ENCODE assay signal across 25 cellular contexts in the genomic region with DNA sequence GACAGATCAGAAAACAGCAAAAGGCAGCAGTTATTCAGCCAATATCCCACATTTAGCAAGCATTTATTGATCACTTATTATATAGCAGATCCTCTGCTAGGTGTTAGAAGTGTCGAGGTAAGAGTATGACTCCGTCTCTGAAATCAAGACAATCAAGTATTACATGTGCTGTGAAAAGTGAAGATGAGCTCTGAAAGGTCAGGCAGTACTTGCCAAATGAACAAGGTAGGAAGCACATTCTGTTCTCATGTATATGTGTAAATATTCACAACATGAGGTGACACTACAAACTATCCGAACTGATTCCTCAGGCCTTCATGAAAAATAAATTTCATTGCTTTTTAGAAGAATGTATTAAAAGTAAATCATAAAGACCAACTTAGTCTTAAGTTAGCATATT. TPM values are rescaled to one million over a fixed set of nuclear protein-coding genes. Genes with fewer than 3 reads are reported as not detected.
"Had no signal": no experiment of that assay in that cellular context is flagged by ENCODE, and none has a peak within 500 bp of the region (broad histone marks: within the 10 kb centered on the region; RNA-seq: fewer than 3 reads in every experiment).

No MANE protein-coding gene starts in this region.

- H3K4me2 ChIP-seq: KMS-11 had no signal

- H3K4me3 ChIP-seq: K562, MG63, SJSA1, SK-N-MC had no signal

- H3K4me3 Mint-ChIP-seq: IgD-negative memory B cell, T-cell had no signal

- H3K27ac ChIP-seq: HL-60, KMS-11, SJSA1, SK-N-MC had no signal

- H3K9me3 ChIP-seq: MG63, SJSA1 had no signal

- H3K4me1 ChIP-seq: SJSA1 had no signal

- FAIRE-seq: HTR-8/SVneo, K562, RCC 7860 had no signal

- H3K36me3 Mint-ChIP-seq: IgD-negative memory B cell, T-cell had no signal

- H3K9ac ChIP-seq: KMS-11 had no signal

- H3K36me3 ChIP-seq: MG63, SJSA1 had no signal

- H3K27ac Mint-ChIP-seq: IgD-negative memory B cell, T-cell had no signal

- DNase-seq: MG63, NCI-H1092, NCI-H1417 treated with DMSO at 0.1 percent for 48 hours, NCI-H1694 treated with DMSO at 0.1 percent for 48 hours, NCI-H1930, NCI-H2081 treated with DMSO at 0.1 percent for 48 hours, NCI-H2171, NCI-H226, NCI-H446, NCI-H510A, NCI-H524 treated with DMSO at 0.1 percent for 48 hours, Right ventricle myocardium superior, RPMI8226, SIG-M5, SW 1271, T-cell had no signal

- ATAC-seq: K562, T-cell had no signal

- H3K9me3 Mint-ChIP-seq: T-cell had no signal

- H3K27me3 ChIP-seq: MG63, SJSA1 had no signal

RNA-seq across cellular contexts. Expression of a gene that starts 15.3 kb away (rescaled TPM):
- total RNA-seq: LHCN-M2, Right ventricle myocardium superior, SJSA1, T-cell had no signal
- polyA plus RNA-seq: IgD-negative memory B cell, K562 had no signal
